ENCODE assay signal across 9 cellular contexts in genomic region chr4:52545099-52546069, GRCh38.
DNase-seq lines count a peak whose midpoint lies in the region; ATAC-seq and TF ChIP-seq lines count a peak whose summit lies in the region.
"Had no signal": no experiment of that assay in that cellular context is flagged by ENCODE, and none has a peak within 500 bp of the region (broad histone marks: within the 10 kb centered on the region; RNA-seq: fewer than 3 reads in every experiment).

No MANE protein-coding gene starts in this region.

- H3K4me1 Mint-ChIP-seq in activated T-helper 2 cell treated with anti-CD3 and anti-CD28 coated beads, Interferon-gamma antibody, Interleukin-2, Interleukin-4, amounts not matched to agents 10 μg/mL and 5 μg/mL and 100 μg/mL, durations not matched to agents 14 hours and 24 hours and 36 hours (ENCODE audit: low read depth): no peaks in the 10 kb centered on the region

- H3K27me3 ChIP-seq in Peyer's patch (no peaks in the 10 kb centered on the region), foreskin keratinocyte (no peaks in the 10 kb centered on the region), osteoblast (ENCODE audit: insufficient read depth, low read length) (no peaks in the 10 kb centered on the region), transverse colon (no peaks in the 10 kb centered on the region)

- no peak overlapping the region for H3K27ac ChIP-seq in Peyer's patch
- H3K27ac ChIP-seq in foreskin keratinocyte: no peak overlapping the region
- H3K27ac ChIP-seq in osteoblast (ENCODE audit: low read depth, low read length): no peak overlapping the region
- H3K27ac ChIP-seq in transverse colon: no peak overlapping the region

- H3K4me3 ChIP-seq in Peyer's patch (no peak overlapping the region), osteoblast (ENCODE audit: insufficient read depth, low read length) (peak overlapping the region; percentile 42), transverse colon (no peak overlapping the region)

- TF ChIP-seq CTCF in Peyer's patch (IDR thresholded peaks at IDR 0.05) (peak; percentile 44 to 89 (median 87)), foreskin keratinocyte (conservative IDR thresholded peaks at IDR 0.05) (peak; percentile 97), osteoblast (IDR thresholded peaks at IDR 0.05; ENCODE audit: extremely low read depth, low read depth, low read length) (peak; percentile 99), transverse colon (IDR thresholded peaks at IDR 0.05) (peak; percentile 86 to 93 (median 89))

- no peaks in the 10 kb centered on the region for H3K9me3 Mint-ChIP-seq in activated T-helper 2 cell treated with anti-CD3 and anti-CD28 coated beads, Interferon-gamma antibody, Interleukin-2, Interleukin-4, amounts not matched to agents 10 μg/mL and 5 μg/mL and 100 μg/mL, durations not matched to agents 14 hours and 24 hours and 36 hours
- H3K9me3 Mint-ChIP-seq: T-helper 1 cell treated with Interleukin-12 subunit alpha and Interleukin-12 subunit beta and Interleukin-4 antibody, amounts not matched to agents 30 μg/mL and 1 μg/mL, for 36 hours had no signal

- H3K36me3 ChIP-seq in Peyer's patch (no peaks in the 10 kb centered on the region), osteoblast (ENCODE audit: insufficient read depth, low read length) (no peaks in the 10 kb centered on the region), transverse colon (no peaks in the 10 kb centered on the region)

- no peaks in the 10 kb centered on the region for H3K79me2 ChIP-seq in osteoblast (ENCODE audit: insufficient read depth, low read length)

- intact Hi-C loops in activated T-helper 2 cell treated with anti-CD3 and anti-CD28 coated beads, Interferon-gamma antibody, Interleukin-2, Interleukin-4, amounts not matched to agents 10 μg/mL and 5 μg/mL and 100 μg/mL, durations not matched to agents 14 hours and 24 hours and 36 hours (cut with micrococcal nuclease): loop anchor here (5.0 kb wide), 2 partner anchors 122 to 437 kb away; no protein-coding TSS in a partner anchor
- intact Hi-C loops in transverse colon (cut with DNase I; ENCODE audit: low total_unique reads): loop anchor here (5.0 kb wide), 1 partner anchor 437 kb away; no protein-coding TSS in a partner anchor

- H3K4me1 ChIP-seq in Peyer's patch (no peaks in the 10 kb centered on the region), foreskin keratinocyte (peaks cover 17% of the 10 kb centered on the region), osteoblast (ENCODE audit: insufficient read depth, low read length) (no peaks in the 10 kb centered on the region), transverse colon (no peaks in the 10 kb centered on the region)

- no peak for TF ChIP-seq EP300 in transverse colon (IDR thresholded peaks at IDR 0.05; ENCODE audit: low read depth)

- H3K27ac Mint-ChIP-seq in activated T-helper 2 cell treated with anti-CD3 and anti-CD28 coated beads, Interferon-gamma antibody, Interleukin-2, Interleukin-4, amounts not matched to agents 10 μg/mL and 5 μg/mL and 100 μg/mL, durations not matched to agents 14 hours and 24 hours and 36 hours: no peak overlapping the region
- H3K27ac Mint-ChIP-seq: T-helper 1 cell treated with Interleukin-12 subunit alpha and Interleukin-12 subunit beta and Interleukin-4 antibody, amounts not matched to agents 30 μg/mL and 1 μg/mL, for 36 hours had no signal

- no peaks in the 10 kb centered on the region for H3K36me3 Mint-ChIP-seq in activated T-helper 2 cell treated with anti-CD3 and anti-CD28 coated beads, Interferon-gamma antibody, Interleukin-2, Interleukin-4, amounts not matched to agents 10 μg/mL and 5 μg/mL and 100 μg/mL, durations not matched to agents 14 hours and 24 hours and 36 hours (ENCODE audit: low read depth)

- no peaks in the 10 kb centered on the region for H4K20me1 ChIP-seq in osteoblast (ENCODE audit: insufficient read depth, low read length)

- peak overlapping the region; percentile 68 for H2AFZ ChIP-seq in osteoblast (ENCODE audit: low read length)

- TF ChIP-seq POLR2A in Peyer's patch (IDR thresholded peaks at IDR 0.05) (no peak), transverse colon (IDR thresholded peaks at IDR 0.05) (no peak)

- DNase-seq in C1 segment of cervical spinal cord (lab: John Stamatoyannopoulos, UW): peak in 12 of 14 donors; percentile 1 to 65 (median 22)
- DNase-seq in HS-5 (ENCODE audit: low read depth): peak; percentile 25
- DNase-seq in Peyer's patch: peak; percentile 48 to 89 (median 76)
- peak; percentile 35 for DNase-seq in activated T-helper 2 cell treated with anti-CD3 and anti-CD28 coated beads, Interferon-gamma antibody, Interleukin-2, Interleukin-4, amounts not matched to agents 10 μg/mL and 5 μg/mL and 100 μg/mL, durations not matched to agents 14 hours and 24 hours and 36 hours (ENCODE audit: low spot score)
- DNase-seq in foreskin keratinocyte: peak in 1 of 2 donors; percentile 44
- peak; percentile 90 for DNase-seq in osteoblast (ENCODE audit: insufficient read length, low spot score, missing footprints)
- peak; percentile 79 for DNase-seq in transverse colon

- no peaks in the 10 kb centered on the region for H3K27me3 Mint-ChIP-seq in activated T-helper 2 cell treated with anti-CD3 and anti-CD28 coated beads, Interferon-gamma antibody, Interleukin-2, Interleukin-4, amounts not matched to agents 10 μg/mL and 5 μg/mL and 100 μg/mL, durations not matched to agents 14 hours and 24 hours and 36 hours (ENCODE audit: low read depth)

- H3K4me2 ChIP-seq in osteoblast (ENCODE audit: insufficient read depth, low read length): peak overlapping the region; percentile 54

- no peak overlapping the region for H3K4me3 Mint-ChIP-seq in activated T-helper 2 cell treated with anti-CD3 and anti-CD28 coated beads, Interferon-gamma antibody, Interleukin-2, Interleukin-4, amounts not matched to agents 10 μg/mL and 5 μg/mL and 100 μg/mL, durations not matched to agents 14 hours and 24 hours and 36 hours (ENCODE audit: low read depth)
- H3K4me3 Mint-ChIP-seq: T-helper 1 cell treated with Interleukin-12 subunit alpha and Interleukin-12 subunit beta and Interleukin-4 antibody, amounts not matched to agents 30 μg/mL and 1 μg/mL, for 36 hours had no signal

- H3K9me3 ChIP-seq in Peyer's patch: no peaks in the 10 kb centered on the region
- H3K9me3 ChIP-seq in osteoblast (ENCODE audit: low read depth, low read length): no peaks in the 10 kb centered on the region
- no peaks in the 10 kb centered on the region for H3K9me3 ChIP-seq in transverse colon

- peak; percentile 79 for ATAC-seq in GM19023 (IDR thresholded peaks at IDR 0.05; ENCODE audit: unreplicated experiment)
- peak; percentile 74 for ATAC-seq in foreskin keratinocyte

- in situ Hi-C loops in transverse colon (cut with MboI; ENCODE audit: low pct_ligation_motif_present in 1 of 4, low pct_unique_long_range_greater_than_20kb in 1 of 4, low sequenced_read_pairs in 3 of 4): loop anchor here (5.0 to 10.0 kb wide), 3 partner anchors 437 to 442 kb away; no protein-coding TSS in a partner anchor

- WGBS in transverse colon (ENCODE audit: low coverage in 1 of 2), 2 donors: 37 to 78% methylated on average over 5 to 13 of the region's 13 CpGs
